ENCODE assay signal across 7 cellular contexts in genomic region chrX:133689997-133690599, GRCh38.
"Had no signal": no experiment of that assay in that cellular context is flagged by ENCODE, and none has a peak within 500 bp of the region (broad histone marks: within the 10 kb centered on the region; RNA-seq: fewer than 3 reads in every experiment).

No MANE protein-coding gene starts in this region.

- ATAC-seq: GM12878 had no signal

- H3K4me3 ChIP-seq: GM12878 had no signal

- FAIRE-seq: GM12878, GM12891, GM12892, GM18507, GM19239 had no signal

- DNase-seq: GDM1, GF-D8 had no signal
